In genomic region chr17:77634710-77635109, GRCh38 we compare ENCODE assay signal across 12 cellular contexts.
A peak's percentile ranks its signal among the peaks of the same experiment; 100 is the strongest.
DNase-seq lines count a peak whose midpoint lies in the region; ATAC-seq and TF ChIP-seq lines count a peak whose summit lies in the region.
"Had no signal": no experiment of that assay in that cellular context is flagged by ENCODE, and none has a peak within 500 bp of the region (broad histone marks: within the 10 kb centered on the region; RNA-seq: fewer than 3 reads in every experiment).

No MANE protein-coding gene starts in this region.

- H3K79me2 ChIP-seq in H9 (ENCODE audit: insufficient read depth, low read length) = no peaks in the 10 kb centered on the region

- CTCF ChIA-PET in activated CD8-positive, alpha-beta T cell treated with anti-CD3 and anti-CD28 coated beads, Interleukin-2, amount 10 ng/mL, durations not matched to agents 7 days and 5 days (lab: Charles Lee) = no interaction called here

- no peaks in the 10 kb centered on the region; the same call in 1 of the 2 replicates for H3K4me1 ChIP-seq in H9 (ENCODE audit: insufficient read depth, low read length)
- no peaks in the 10 kb centered on the region for H3K4me1 ChIP-seq in body of pancreas

- peak; percentile 74 for ATAC-seq in activated CD8-positive, alpha-beta T cell treated with anti-CD3 and anti-CD28 coated beads, Interleukin-2, amount 10 ng/mL, durations not matched to agents 7 days and 5 days
- ATAC-seq in esophagus mucosa (no peak), body of pancreas (no peak)
- ATAC-seq: left ventricle myocardium superior, T-cell had no signal

- H2BK5ac ChIP-seq in H9 (ENCODE audit: insufficient read length, low read length) = no peak overlapping the region

- no peak overlapping the region for H4K5ac ChIP-seq in H9 (ENCODE audit: insufficient read length, low read depth, low read length)

- no peaks in the 10 kb centered on the region for H3K36me3 ChIP-seq in body of pancreas (replicated peaks in 1 of 2; ENCODE audit: insufficient read depth in 1 of 2, low read depth in 2 of 2)

- H4K8ac ChIP-seq in H9 (replicated peaks; ENCODE audit: insufficient read length, low read depth, low read length) = no peak overlapping the region

- no peak overlapping the region for H3K4ac ChIP-seq in H9 (ENCODE audit: low read depth, low read length)

- peak; percentile 37 for TF ChIP-seq CTCF in GM13976 (IDR thresholded peaks at IDR 0.05; ENCODE audit: borderline replicate concordance, control extremely low read depth, extremely low read depth, insufficient read depth, missing control alignments)
- TF ChIP-seq CTCF in H9 (conservative IDR thresholded peaks at IDR 0.05) = no peak
- no peak for TF ChIP-seq CTCF in body of pancreas (IDR thresholded peaks at IDR 0.05)

- no peak overlapping the region for H2BK12ac ChIP-seq in H9 (ENCODE audit: insufficient read length, low read depth, low read length)

- no peaks in the 10 kb centered on the region for H4K20me1 ChIP-seq in H9 (ENCODE audit: control insufficient read depth, insufficient read depth, insufficient read length)

- no peak overlapping the region for H3K4me3 ChIP-seq in body of pancreas

- H4K91ac ChIP-seq in H9 (ENCODE audit: insufficient read length, low read depth, low read length) = no peak overlapping the region

- no peak overlapping the region for H3K23ac ChIP-seq in H9 (ENCODE audit: insufficient read length, low read depth, low read length)

- H3K4me2 ChIP-seq in H9 (ENCODE audit: insufficient read depth, insufficient read length, low read length) = no peak overlapping the region

- TF ChIP-seq POLR2A in body of pancreas (IDR thresholded peaks at IDR 0.05) = no peak

- H2AK5ac ChIP-seq in H9 (ENCODE audit: insufficient read length, low read length) = no peak overlapping the region

- H3K27me3 Mint-ChIP-seq in H9 (ENCODE audit: low read depth) = peaks cover 21% of the 10 kb centered on the region
- H3K27me3 Mint-ChIP-seq in activated CD8-positive, alpha-beta T cell treated with anti-CD3 and anti-CD28 coated beads, Interleukin-2, amount 10 ng/mL, durations not matched to agents 7 days and 5 days (ENCODE audit: low read depth) = peaks cover 5% of the 10 kb centered on the region

- H3K4me1 Mint-ChIP-seq in H9 = peaks cover 9 to 21% of the 10 kb centered on the region in 2 experiments
- H3K4me1 Mint-ChIP-seq in activated CD8-positive, alpha-beta T cell treated with anti-CD3 and anti-CD28 coated beads, Interleukin-2, amount 10 ng/mL, durations not matched to agents 7 days and 5 days (ENCODE audit: low read depth) = peaks cover 16% of the 10 kb centered on the region

- H3K27ac ChIP-seq in H9 (ENCODE audit: insufficient read length, low read depth, low read length) = no peak overlapping the region
- no peak overlapping the region for H3K27ac ChIP-seq in body of pancreas

- no peaks in the 10 kb centered on the region for H3K23me2 ChIP-seq in H9 (ENCODE audit: insufficient read length, low read depth, low read length, poor library complexity, severe bottlenecking)

- H3K27me3 ChIP-seq in H9 (ENCODE audit: insufficient read depth, low read length) (no peaks in the 10 kb centered on the region), body of pancreas (no peaks in the 10 kb centered on the region)

- H3K9ac ChIP-seq in H9 (ENCODE audit: extremely low read depth, insufficient read length, low read length) = no peak overlapping the region

- peaks cover 0 to 3% of the 10 kb centered on the region in 2 experiments; a peak in 1 of 5 replicates for H3K9me3 Mint-ChIP-seq in H9
- no peaks in the 10 kb centered on the region for H3K9me3 Mint-ChIP-seq in activated CD8-positive, alpha-beta T cell treated with anti-CD3 and anti-CD28 coated beads, Interleukin-2, amount 10 ng/mL, durations not matched to agents 7 days and 5 days (ENCODE audit: insufficient read depth)
- H3K9me3 Mint-ChIP-seq: CD4-positive, alpha-beta memory T cell; T-cell had no signal

- peak; percentile 70 for DNase-seq in GM13976 (ENCODE audit: low spot score)
- DNase-seq in H9 = peak; percentile 25
- peak; percentile 40 for DNase-seq in activated CD8-positive, alpha-beta T cell treated with anti-CD3 and anti-CD28 coated beads, Interleukin-2, amount 10 ng/mL, durations not matched to agents 7 days and 5 days
- peak; percentile 33 for DNase-seq in stimulated activated CD4-positive, alpha-beta T cell treated with anti-CD3 and anti-CD28 coated beads, Interleukin-4, amount 100 ng/mL, for 24 hours
- no peak for DNase-seq in DMS153 treated with DMSO at 0.1 percent for 48 hours (lab: John Stamatoyannopoulos, UW; ENCODE audit: unreplicated experiment)
- no peak for DNase-seq in body of pancreas
- DNase-seq: CD4-positive, alpha-beta memory T cell; left ventricle myocardium superior; NCI-H2081; nucleus accumbens had no signal

- no peak overlapping the region for H3K56ac ChIP-seq in H9 (ENCODE audit: insufficient read length, low read depth, low read length)

- in situ Hi-C loops in GM13976 (cut with MboI; ENCODE audit: low sequenced_read_pairs, unreplicated experiment) = no loop called here

- H2BK20ac ChIP-seq in H9 (ENCODE audit: low read depth, low read length, poor library complexity, severe bottlenecking) = no peak overlapping the region

- POLR2A ChIA-PET in activated CD8-positive, alpha-beta T cell treated with anti-CD3 and anti-CD28 coated beads, Interleukin-2, amount 10 ng/mL, durations not matched to agents 7 days and 5 days (lab: Charles Lee) = no interaction called here

- H3K27ac Mint-ChIP-seq in H9 = no peak overlapping the region; a peak in 1 of 7 replicates
- peak overlapping the region; percentile 50 for H3K27ac Mint-ChIP-seq in activated CD8-positive, alpha-beta T cell treated with anti-CD3 and anti-CD28 coated beads, Interleukin-2, amount 10 ng/mL, durations not matched to agents 7 days and 5 days
- H3K27ac Mint-ChIP-seq: T-cell had no signal

- no peak overlapping the region for H2BK15ac ChIP-seq in H9 (ENCODE audit: low read depth, low read length)

- no peak overlapping the region for H2AFZ ChIP-seq in H9 (ENCODE audit: low read length)

- no peak overlapping the region for H3K18ac ChIP-seq in H9 (ENCODE audit: insufficient read length, low read depth, low read length)

- no peak overlapping the region for H3K14ac ChIP-seq in H9 (ENCODE audit: insufficient read depth, low read length)

- intact Hi-C loops in body of pancreas (cut with DNase I) = no loop called here

- H3K9me3 ChIP-seq in H9 (ENCODE audit: control insufficient read depth, low read depth, low read length) (no peaks in the 10 kb centered on the region), body of pancreas (no peaks in the 10 kb centered on the region)

- WGBS in H9 (ENCODE audit: extremely low coverage, insufficient read length, low lambda C conversion rate) = no CpG with 5 or more reads among the region's 4 CpGs
- WGBS in body of pancreas, 2 donors = 42 to 68% methylated on average over 4 of the region's 4 CpGs

- H3T11ph ChIP-seq in H9 (ENCODE audit: low read length) = no peak overlapping the region

- no peak overlapping the region for H2BK120ac ChIP-seq in H9 (ENCODE audit: low read depth, low read length, poor library complexity, severe bottlenecking)

- no peaks in the 10 kb centered on the region; a peak in 1 of 7 replicates for H3K36me3 Mint-ChIP-seq in H9 (ENCODE audit: insufficient read depth in 1 of 3, low read depth in 3 of 3)
- H3K36me3 Mint-ChIP-seq in activated CD8-positive, alpha-beta T cell treated with anti-CD3 and anti-CD28 coated beads, Interleukin-2, amount 10 ng/mL, durations not matched to agents 7 days and 5 days (ENCODE audit: low read depth) = no peaks in the 10 kb centered on the region
- H3K36me3 Mint-ChIP-seq: CD4-positive, alpha-beta memory T cell; T-cell had no signal

- H3K79me1 ChIP-seq in H9 (ENCODE audit: insufficient read depth, low read depth, low read length, poor library complexity, severe bottlenecking) = no peaks in the 10 kb centered on the region

- H3K4me3 Mint-ChIP-seq in H9 = no peak overlapping the region
- no peak overlapping the region for H3K4me3 Mint-ChIP-seq in activated CD8-positive, alpha-beta T cell treated with anti-CD3 and anti-CD28 coated beads, Interleukin-2, amount 10 ng/mL, durations not matched to agents 7 days and 5 days
- H3K4me3 Mint-ChIP-seq: CD4-positive, alpha-beta memory T cell; T-cell had no signal

Comparison
In these comparisons a context has a peak if more than half of its experiments do, and no peak if none do; other contexts are left out.
1. DNase-seq: peak in GM13976 (single experiment), H9 (single experiment), activated CD8-positive, alpha-beta T cell treated with anti-CD3 and anti-CD28 coated beads, Interleukin-2, amount 10 ng/mL, durations not matched to agents 7 days and 5 days (single experiment) and stimulated activated CD4-positive, alpha-beta T cell treated with anti-CD3 and anti-CD28 coated beads, Interleukin-4, amount 100 ng/mL, for 24 hours (single experiment); none in DMS153 treated with DMSO at 0.1 percent for 48 hours (single experiment) and body of pancreas (0 of 4).